ENCODE assay signal across 8 cellular contexts in the genomic region with DNA sequence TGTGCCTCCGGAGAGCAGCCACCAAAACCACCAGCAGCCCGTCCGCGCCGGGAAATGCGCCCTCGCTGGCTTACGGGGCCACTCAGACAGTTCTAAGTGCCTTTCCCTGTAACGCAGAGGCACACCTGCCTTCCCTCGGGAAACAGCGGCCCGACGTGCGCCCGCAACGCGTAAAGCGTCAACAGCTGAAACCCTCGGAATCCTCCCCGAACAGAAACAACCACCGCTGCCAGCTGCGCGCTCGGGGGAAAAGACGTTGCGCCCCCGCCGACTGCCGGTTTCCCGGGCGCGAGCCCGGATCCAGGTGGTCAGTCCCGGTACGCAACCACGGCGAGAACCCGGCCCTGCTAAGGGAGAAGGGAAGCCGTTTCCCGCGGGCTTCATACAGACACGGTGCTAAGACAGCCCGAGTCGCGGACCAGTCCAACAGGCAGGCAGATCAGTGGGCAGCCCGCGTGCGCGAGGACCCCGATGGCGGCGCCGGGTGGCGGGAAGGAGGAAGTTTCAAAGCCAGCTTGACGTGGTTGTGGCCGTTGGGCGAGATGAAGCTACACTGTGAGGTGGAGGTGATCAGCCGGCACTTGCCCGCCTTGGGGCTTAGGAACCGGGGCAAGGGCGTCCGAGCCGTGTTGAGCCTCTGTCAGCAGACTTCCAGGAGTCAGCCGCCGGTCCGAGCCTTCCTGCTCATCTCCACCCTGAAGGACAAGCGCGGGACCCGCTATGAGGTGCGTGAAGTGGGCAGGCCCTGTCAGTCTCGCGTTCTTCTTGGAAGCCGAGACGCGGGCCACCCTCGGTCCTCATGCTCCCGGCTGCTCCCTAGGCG. TPM values are rescaled to one million over a fixed set of nuclear protein-coding genes. Genes with fewer than 3 reads are reported as not detected.
DNase-seq lines count a peak whose midpoint lies in the region; ATAC-seq and TF ChIP-seq lines count a peak whose summit lies in the region.

A gene with protein sequence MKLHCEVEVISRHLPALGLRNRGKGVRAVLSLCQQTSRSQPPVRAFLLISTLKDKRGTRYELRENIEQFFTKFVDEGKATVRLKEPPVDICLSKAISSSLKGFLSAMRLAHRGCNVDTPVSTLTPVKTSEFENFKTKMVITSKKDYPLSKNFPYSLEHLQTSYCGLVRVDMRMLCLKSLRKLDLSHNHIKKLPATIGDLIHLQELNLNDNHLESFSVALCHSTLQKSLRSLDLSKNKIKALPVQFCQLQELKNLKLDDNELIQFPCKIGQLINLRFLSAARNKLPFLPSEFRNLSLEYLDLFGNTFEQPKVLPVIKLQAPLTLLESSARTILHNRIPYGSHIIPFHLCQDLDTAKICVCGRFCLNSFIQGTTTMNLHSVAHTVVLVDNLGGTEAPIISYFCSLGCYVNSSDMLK (plus strand): TSS at position 462 of the 823 bp plus-strand sequence. CDS start 81 bp downstream, at position 543.

- TF ChIP-seq CTCF in RWPE2 (IDR thresholded peaks at IDR 0.05; ENCODE audit: poor library complexity, severe bottlenecking), result no peak
- TF ChIP-seq CTCF in neural crest cell (conservative IDR thresholded peaks at IDR 0.05), result no peak
- TF ChIP-seq CTCF in stomach (IDR thresholded peaks at IDR 0.05), result peak in 1 of 7 experiments; percentile 14

- 0 to 1% (median 0%) methylated on average over 37 to 78 of the region's 78 CpGs for WGBS in stomach, 5 donors

- H3K27me3 Mint-ChIP-seq in neural crest cell (ENCODE audit: low read depth), result no peaks in the 10 kb centered on the region

- H3K4me3 Mint-ChIP-seq in neural crest cell, result peak within 1 kb of the TSS; percentile 97

- H3K4me1 ChIP-seq in RWPE2 (ENCODE audit: insufficient read depth, poor library complexity, severe bottlenecking), result peaks cover 22% of the 10 kb centered on the region
- H3K4me1 ChIP-seq in stomach, result peaks cover 0 to 43% (median 19%) of the 10 kb centered on the region in 4 donors

- H3K27me3 ChIP-seq in RWPE2 (ENCODE audit: insufficient read depth, poor library complexity, severe bottlenecking) (no peaks in the 10 kb centered on the region), stomach (no peaks in the 10 kb centered on the region)

- TF ChIP-seq EP300 in stomach (IDR thresholded peaks at IDR 0.05), result no peak

- peak within 1 kb of the TSS; percentile 94 for H3K27ac Mint-ChIP-seq in neural crest cell (ENCODE audit: unreplicated experiment)

- H3K9me3 ChIP-seq in RWPE2 (ENCODE audit: severe bottlenecking), result no peaks in the 10 kb centered on the region
- H3K9me3 ChIP-seq in stomach, result no peaks in the 10 kb centered on the region

- peaks cover 3% of the 10 kb centered on the region for H3K36me3 Mint-ChIP-seq in neural crest cell (ENCODE audit: low read depth)

- peak; percentile 81 for ATAC-seq in RWPE2 (ENCODE audit: low read depth)

- H3K4me1 Mint-ChIP-seq in neural crest cell, result peaks cover 32% of the 10 kb centered on the region

- intact Hi-C loops in stomach (cut with DNase I; ENCODE audit: low total_unique reads), result no loop called here

- no peak for TF ChIP-seq POLR2A in stomach (IDR thresholded peaks at IDR 0.05)

- H3K9me3 Mint-ChIP-seq in neural crest cell, result no peaks in the 10 kb centered on the region

- DNase-seq in EL, result peak; percentile 89
- peak; percentile 71 for DNase-seq in H4 (ENCODE audit: low spot score)
- peak; percentile 90 for DNase-seq in LoVo (ENCODE audit: low spot score)
- DNase-seq in RWPE2 (ENCODE audit: low spot score), result peak; percentile 93
- peak; percentile 70 for DNase-seq in activated gamma-delta T cell (lab: John Stamatoyannopoulos, UW)
- peak; percentile 60 for DNase-seq in fibroblast of the conjunctiva (ENCODE audit: low read depth)
- peak; percentile 90 for DNase-seq in neural crest cell (ENCODE audit: low read depth, low spot score)
- peak; percentile 88 for DNase-seq in stomach

- H3K4me3 ChIP-seq in RWPE2 (ENCODE audit: severe bottlenecking) (peak within 1 kb of the TSS; percentile 93), stomach (peak within 1 kb of the TSS; percentile 60 to 94 (median 66))

- peaks cover 24% of the 10 kb centered on the region for H3K36me3 ChIP-seq in RWPE2 (ENCODE audit: low read depth)
- H3K36me3 ChIP-seq in stomach, result peaks cover 0 to 11% (median 6%) of the 10 kb centered on the region in 4 donors

- H3K27ac ChIP-seq in RWPE2 (ENCODE audit: poor library complexity, severe bottlenecking) (peak within 1 kb of the TSS; percentile 82), stomach (peak within 1 kb of the TSS; percentile 88 to 97 (median 96))

RNA-seq across cellular contexts. Expression of the gene that starts here (rescaled TPM):
- total RNA-seq in H4 (2014; rRNA removed; shearing (Covaris generic)), result 34.7 and 53.2 TPM in 2 replicates
- total RNA-seq in neural crest cell (40.2 and 42.9 TPM in 2 replicates), stomach (10 to 100 TPM in 2 of 5 donors, 1 to 10 TPM in 2, under 1 TPM in 1; 0.45 to 14.7 (median 7.6) TPM)
- 1 to 10 TPM; 6.9 to 9.5 (median 7.8) TPM for polyA plus RNA-seq in stomach

Comparison
In these comparisons a context has a peak if more than half of its experiments do, and no peak if none do; other contexts are left out.
1. Peak in every context shown above with its lines: DNase-seq, ATAC-seq, H3K4me3 ChIP-seq and H3K27ac ChIP-seq.